9 cellular contexts compared by ENCODE assay signal in the genomic region with DNA sequence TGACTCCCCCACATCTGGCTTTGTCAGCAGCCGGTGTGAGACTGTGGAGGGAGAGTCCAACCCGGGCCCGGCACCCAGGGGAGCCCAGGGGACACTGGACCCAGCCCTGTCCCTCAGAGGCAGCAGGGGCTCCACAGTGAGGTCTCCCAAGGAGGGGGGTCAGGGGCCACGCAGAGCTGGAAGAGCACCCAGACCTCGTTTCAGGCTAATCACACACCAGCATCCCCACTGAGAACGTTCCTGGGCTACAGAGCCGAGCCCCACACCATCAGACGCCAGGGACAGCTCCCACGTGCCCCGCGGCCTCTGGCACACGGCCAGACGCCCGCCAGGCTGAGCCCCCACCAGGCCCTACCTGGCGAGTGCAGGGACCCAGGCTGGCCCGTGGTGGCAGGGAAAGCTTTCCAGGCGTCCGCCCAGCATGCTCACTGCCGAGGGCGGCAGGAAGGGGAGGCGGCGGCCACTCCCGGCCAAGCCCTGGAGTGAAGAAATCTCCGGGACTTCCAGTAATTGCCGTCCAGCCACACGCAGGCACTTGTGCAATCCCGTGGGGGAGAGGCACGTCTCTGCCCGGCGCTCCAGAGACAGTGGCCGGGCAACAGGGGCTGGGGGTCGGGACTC. TPM values are rescaled to one million over a fixed set of nuclear protein-coding genes. Genes with fewer than 3 reads are reported as not detected.
DNase-seq lines count a peak whose midpoint lies in the region; ATAC-seq, FAIRE-seq and TF ChIP-seq lines count a peak whose summit lies in the region.
"Had no signal": no experiment of that assay in that cellular context is flagged by ENCODE, and none has a peak within 500 bp of the region (broad histone marks: within the 10 kb centered on the region; RNA-seq: fewer than 3 reads in every experiment).

No MANE protein-coding gene starts in this region.

- H3K79me2 ChIP-seq in fibroblast of lung (ENCODE audit: control insufficient read depth, insufficient read depth, low read length), result peaks cover 60% of the 10 kb centered on the region

- H3K4me3 Mint-ChIP-seq in naive thymus-derived CD4-positive, alpha-beta T cell, result no peak overlapping the region
- H3K4me3 Mint-ChIP-seq: natural killer cell had no signal

- POLR2A ChIA-PET in naive thymus-derived CD4-positive, alpha-beta T cell (lab: Charles Lee), result interaction anchor here (0.7 to 0.9 kb wide), 2 partner anchors 19 to 23 kb away, joined by 3 read pairs; a partner anchor contains a TSS

- H3K4me1 Mint-ChIP-seq in naive thymus-derived CD4-positive, alpha-beta T cell, result peaks cover 0 to 3% (median 0%) of the 10 kb centered on the region in 7 donors

- H3K4me3 ChIP-seq in fibroblast of lung (replicated peaks in 1 of 4; ENCODE audit: control extremely low read depth in 1 of 4, insufficient read depth in 1 of 4, low read depth in 3 of 4, low read length in 4 of 4), result peak overlapping the region in 3 of 4 experiments; percentile 26 to 56 (median 28)
- no peak overlapping the region for H3K4me3 ChIP-seq in naive thymus-derived CD4-positive, alpha-beta T cell (ENCODE audit: low read length)

- CTCF ChIA-PET in naive thymus-derived CD4-positive, alpha-beta T cell (lab: Charles Lee), result no interaction called here

- no peak overlapping the region for H2AFZ ChIP-seq in fibroblast of lung (ENCODE audit: low read length)

- no peak; the same call in 1 of the 2 replicates for TF ChIP-seq CTCF in AG09319 (IDR thresholded peaks at IDR 0.05; ENCODE audit: low read depth, low read length)
- no peak for TF ChIP-seq CTCF in fibroblast of lung (conservative IDR thresholded peaks at IDR 0.05 in 1 of 2, IDR thresholded peaks at IDR 0.05 in 1 of 2; ENCODE audit: low read depth in 1 of 2, low read length in 2 of 2)
- no peak for TF ChIP-seq CTCF in D721Med (IDR thresholded peaks at IDR 0.05; ENCODE audit: insufficient read depth, missing control alignments)

- H3K27ac Mint-ChIP-seq in naive thymus-derived CD4-positive, alpha-beta T cell, result no peak overlapping the region
- H3K27ac Mint-ChIP-seq: natural killer cell had no signal

- H3K9ac ChIP-seq in fibroblast of lung (ENCODE audit: insufficient read depth, low read length), result peak overlapping the region; percentile 90

- peak; percentile 66 for ATAC-seq in naive thymus-derived CD4-positive, alpha-beta T cell
- no peak for ATAC-seq in GM19467 (IDR thresholded peaks at IDR 0.05; ENCODE audit: unreplicated experiment)

- H3K27ac ChIP-seq in fibroblast of lung (ENCODE audit: insufficient read depth, low read length), result peak overlapping the region; percentile 99
- no peak overlapping the region for H3K27ac ChIP-seq in naive thymus-derived CD4-positive, alpha-beta T cell (ENCODE audit: low read depth, low read length)

- H3K4me2 ChIP-seq in fibroblast of lung (ENCODE audit: extremely low read depth, insufficient read depth, low read length), result peak overlapping the region; percentile 70

- FAIRE-seq in D721Med (lab: Jason Lieb, UNC), result no peak

- H3K27me3 Mint-ChIP-seq in naive thymus-derived CD4-positive, alpha-beta T cell, result no peaks in the 10 kb centered on the region

- H3K9me3 ChIP-seq in fibroblast of lung (ENCODE audit: control insufficient read depth, insufficient read depth, low read depth, low read length), result no peaks in the 10 kb centered on the region
- no peaks in the 10 kb centered on the region for H3K9me3 ChIP-seq in naive thymus-derived CD4-positive, alpha-beta T cell (ENCODE audit: control insufficient read depth in 2 of 3, low read length in 3 of 3)

- peaks cover 29% of the 10 kb centered on the region for H3K36me3 ChIP-seq in fibroblast of lung (ENCODE audit: control insufficient read depth, insufficient read depth, low read length)
- peaks cover 0 to 56% (median 5%) of the 10 kb centered on the region in 3 experiments for H3K36me3 ChIP-seq in naive thymus-derived CD4-positive, alpha-beta T cell (ENCODE audit: control insufficient read depth in 2 of 3, insufficient read depth in 3 of 3, low read length in 3 of 3)

- no peaks in the 10 kb centered on the region for H3K9me3 Mint-ChIP-seq in naive thymus-derived CD4-positive, alpha-beta T cell
- H3K9me3 Mint-ChIP-seq: natural killer cell had no signal

- intact Hi-C loops in naive thymus-derived CD4-positive, alpha-beta T cell (cut with micrococcal nuclease), result no loop called here

- peaks cover 23% of the 10 kb centered on the region for H3K4me1 ChIP-seq in fibroblast of lung (ENCODE audit: control insufficient read depth, extremely low read depth, insufficient read depth, low read length)
- H3K4me1 ChIP-seq in naive thymus-derived CD4-positive, alpha-beta T cell (ENCODE audit: control insufficient read depth in 2 of 2, insufficient read depth in 2 of 2, low read length in 2 of 2), result no peaks in the 10 kb centered on the region

- peaks cover 0 to 8% (median 0%) of the 10 kb centered on the region in 5 donors for H3K36me3 Mint-ChIP-seq in naive thymus-derived CD4-positive, alpha-beta T cell
- H3K36me3 Mint-ChIP-seq: natural killer cell had no signal

- H4K20me1 ChIP-seq in fibroblast of lung (ENCODE audit: control insufficient read depth, extremely low read depth, insufficient read depth, low read length), result no peaks in the 10 kb centered on the region

- no peaks in the 10 kb centered on the region for H3K27me3 ChIP-seq in fibroblast of lung (ENCODE audit: control insufficient read depth, insufficient read depth, low read length)
- H3K27me3 ChIP-seq in naive thymus-derived CD4-positive, alpha-beta T cell (ENCODE audit: control insufficient read depth in 2 of 2, insufficient read depth in 2 of 2, low read length in 2 of 2), result no peaks in the 10 kb centered on the region

- peak; percentile 84 for DNase-seq in AG09319 (ENCODE audit: extremely low read depth, low read depth)
- DNase-seq in RPMI7951 (ENCODE audit: low read depth), result peak; percentile 86
- DNase-seq in fibroblast of lung (ENCODE audit: low read depth in 2 of 2), result peak; percentile 86 to 90
- no peak for DNase-seq in naive thymus-derived CD4-positive, alpha-beta T cell
- DNase-seq in stimulated activated CD4-positive, alpha-beta T cell treated with anti-CD3 and anti-CD28 coated beads, Interleukin-12 subunit alpha, Interleukin-12 subunit beta, amount 100 ng/mL, for 4 hours, result no peak
- DNase-seq in NCI-H82 treated with DMSO at 0.1 percent for 48 hours (lab: John Stamatoyannopoulos, UW; ENCODE audit: unreplicated experiment), result no peak
- DNase-seq in D721Med (ENCODE audit: insufficient read length, low spot score), result no peak
- DNase-seq: natural killer cell had no signal

RNA-seq across cellular contexts. Expression of a gene that starts 19.2 kb away (rescaled TPM):
- total RNA-seq in RPMI7951 (2014; rRNA removed; shearing (Covaris generic)), result 12.1 and 16.3 TPM in 2 replicates
- 49.6 and 55.8 TPM in 2 replicates for total RNA-seq in fibroblast of lung
- polyA plus RNA-seq in fibroblast of lung, result 12.6 and 14.3 TPM in 2 replicates
- 33.0 and 34.3 TPM in 2 replicates for polyA plus RNA-seq in fibroblast of lung (2012)
- 72.0 and 92.9 TPM in 2 replicates for polyA minus RNA-seq in fibroblast of lung (ENCODE audit: low replicate concordance)
- total RNA-seq in naive thymus-derived CD4-positive, alpha-beta T cell, result 100 to 1,000 TPM in 3 of 5 experiments, 10 to 100 TPM in 2; 88.6 to 137 (median 104) TPM
- 1 to 10 TPM; 1.7 to 2.6 TPM for polyA plus RNA-seq in naive thymus-derived CD4-positive, alpha-beta T cell

RNA-seq across cellular contexts. Expression of a gene that starts 50.7 kb away (rescaled TPM):
- 19.8 and 34.9 TPM in 2 replicates for total RNA-seq in RPMI7951 (2014; rRNA removed; shearing (Covaris generic))
- total RNA-seq in fibroblast of lung, result 96.6 and 100 TPM in 2 replicates
- polyA plus RNA-seq in fibroblast of lung, result 23.7 TPM in 2 replicates
- polyA plus RNA-seq in fibroblast of lung (2012), result 32.9 and 34.7 TPM in 2 replicates
- polyA minus RNA-seq in fibroblast of lung (ENCODE audit: low replicate concordance), result 24.9 and 42.8 TPM in 2 replicates
- 10 to 100 TPM; 67.7 to 91.3 (median 71.6) TPM for total RNA-seq in naive thymus-derived CD4-positive, alpha-beta T cell
- polyA plus RNA-seq in naive thymus-derived CD4-positive, alpha-beta T cell, result 10 to 100 TPM; 13.9 to 28.9 TPM

RNA-seq across cellular contexts. Expression of a gene that starts 51.0 kb away (rescaled TPM):
- total RNA-seq in RPMI7951 (2014; rRNA removed; shearing (Covaris generic)), result 386 and 470 TPM in 2 replicates
- total RNA-seq in fibroblast of lung, result 428 and 430 TPM in 2 replicates
- polyA plus RNA-seq in fibroblast of lung, result 325 and 473 TPM in 2 replicates
- 392 and 625 TPM in 2 replicates for polyA plus RNA-seq in fibroblast of lung (2012)
- 298 and 306 TPM in 2 replicates for polyA minus RNA-seq in fibroblast of lung (ENCODE audit: low replicate concordance)
- 100 to 1,000 TPM; 122 to 235 (median 194) TPM for total RNA-seq in naive thymus-derived CD4-positive, alpha-beta T cell
- 100 to 1,000 TPM; 417 to 522 TPM for polyA plus RNA-seq in naive thymus-derived CD4-positive, alpha-beta T cell

RNA-seq across cellular contexts. Expression of a gene that starts 59.7 kb away (rescaled TPM):
- 128 and 158 TPM in 2 replicates for total RNA-seq in RPMI7951 (2014; rRNA removed; shearing (Covaris generic))
- 55.2 and 55.5 TPM in 2 replicates for total RNA-seq in fibroblast of lung
- polyA plus RNA-seq in fibroblast of lung, result 130 and 214 TPM in 2 replicates
- 267 and 396 TPM in 2 replicates for polyA plus RNA-seq in fibroblast of lung (2012)
- polyA minus RNA-seq in fibroblast of lung (ENCODE audit: low replicate concordance), result 169 and 202 TPM in 2 replicates
- total RNA-seq in naive thymus-derived CD4-positive, alpha-beta T cell, result 100 to 1,000 TPM in 1 of 5 experiments, 10 to 100 TPM in 4; 75.3 to 157 (median 82.1) TPM
- polyA plus RNA-seq in naive thymus-derived CD4-positive, alpha-beta T cell, result 100 to 1,000 TPM; 136 to 179 TPM

Comparison
In these comparisons a context has a peak if more than half of its experiments do, and no peak if none do; other contexts are left out.
1. DNase-seq: peak in AG09319 (single experiment), RPMI7951 (single experiment) and fibroblast of lung (2 of 2); none in naive thymus-derived CD4-positive, alpha-beta T cell (0 of 9), stimulated activated CD4-positive, alpha-beta T cell treated with anti-CD3 and anti-CD28 coated beads, Interleukin-12 subunit alpha, Interleukin-12 subunit beta, amount 100 ng/mL, for 4 hours (single experiment), NCI-H82 treated with DMSO at 0.1 percent for 48 hours (single experiment) and D721Med (single experiment).